Comparison of ENCODE assay signal across 19 cellular contexts in the genomic region with DNA sequence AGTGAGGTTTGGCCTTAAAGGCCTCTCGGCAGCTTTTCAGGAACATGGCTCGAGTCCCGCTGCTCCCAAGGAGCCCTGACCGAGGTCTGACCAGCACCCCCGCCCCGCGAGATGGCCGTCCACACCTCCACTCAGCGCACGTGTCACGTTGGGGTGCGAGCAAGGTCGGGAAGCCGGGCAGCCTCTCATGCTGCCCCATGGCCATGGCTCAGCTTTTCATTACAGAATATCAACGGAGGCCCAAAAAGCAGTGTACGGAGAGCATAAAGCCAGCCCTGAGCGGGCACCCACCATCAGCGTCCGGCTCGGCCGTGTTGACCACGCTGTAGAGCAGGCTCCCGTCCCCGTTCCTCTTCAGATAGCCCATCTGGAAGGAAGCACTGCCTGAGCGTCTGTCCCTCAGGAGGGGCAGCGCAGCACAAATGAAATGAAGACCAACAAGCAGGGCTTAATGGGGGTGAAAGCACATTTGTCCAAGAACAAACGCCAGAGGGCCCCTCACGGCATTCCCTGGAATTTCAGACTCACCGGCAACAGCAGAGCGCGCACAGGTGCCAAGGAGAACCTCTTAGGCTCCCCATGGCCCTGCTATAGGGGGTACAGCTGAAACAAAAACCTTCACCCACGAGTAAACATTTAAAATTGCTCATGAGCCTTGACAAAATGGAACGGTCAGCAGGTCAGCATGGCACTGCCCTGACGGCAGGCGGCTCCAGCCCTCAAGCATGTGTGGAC. TPM values are rescaled to one million over a fixed set of nuclear protein-coding genes. Genes with fewer than 3 reads are reported as not detected.
"Had no signal": no experiment of that assay in that cellular context is flagged by ENCODE, and none has a peak within 500 bp of the region (broad histone marks: within the 10 kb centered on the region; RNA-seq: fewer than 3 reads in every experiment).

No MANE protein-coding gene starts in this region.

- H3K27me3 ChIP-seq: foreskin keratinocyte, right atrium auricular region, transverse colon had no signal

- ATAC-seq: foreskin keratinocyte; stimulated activated naive B cell treated with anti-CD40 and anti-IgM and Interleukin-4, amounts not matched to agents 10 μg/mL and 1 μg/mL and 100 μg/mL, for 72 hours; stimulated activated naive CD8-positive, alpha-beta T cell treated with anti-CD3 and anti-CD28 coated beads, Interleukin-15, amount 100 ng/mL, for 72 hours had no signal

- DNase-seq: endodermal cell; erythroblast; foreskin keratinocyte; immature natural killer cell; left cardiac atrium; left ventricle myocardium inferior; mesendoderm; naive B cell; stimulated activated CD4-positive, alpha-beta T cell treated with anti-CD3 and anti-CD28 coated beads, Interleukin-4, amount 100 ng/mL, for 24 hours; stimulated activated naive B cell treated with anti-CD40 and anti-IgM and Interleukin-4, amounts not matched to agents 10 μg/mL and 1 μg/mL and 100 μg/mL, for 72 hours; stimulated activated naive CD8-positive, alpha-beta T cell treated with anti-CD3 and anti-CD28 coated beads, Interleukin-15, amount 100 ng/mL, for 72 hours; transverse colon had no signal

- H3K4me1 ChIP-seq: foreskin keratinocyte, transverse colon had no signal

- H3K27ac ChIP-seq: foreskin keratinocyte, left ventricle myocardium inferior, right atrium auricular region, thoracic aorta, transverse colon had no signal

- H3K4me3 ChIP-seq: left ventricle myocardium inferior, lung, right atrium auricular region, smooth muscle cell, thoracic aorta, transverse colon had no signal

- H3K9me3 ChIP-seq: left ventricle myocardium inferior, right atrium auricular region, thoracic aorta, transverse colon had no signal

- FAIRE-seq: colon, endothelial cell of umbilical vein, keratinocyte had no signal

- H3K4me2 ChIP-seq: smooth muscle cell had no signal

RNA-seq across cellular contexts. Expression of a gene that starts 30.2 kb away (rescaled TPM):
- polyA plus RNA-seq: immature natural killer cell had no signal
